Comparison of ENCODE assay signal across 19 cellular contexts in the genomic region with DNA sequence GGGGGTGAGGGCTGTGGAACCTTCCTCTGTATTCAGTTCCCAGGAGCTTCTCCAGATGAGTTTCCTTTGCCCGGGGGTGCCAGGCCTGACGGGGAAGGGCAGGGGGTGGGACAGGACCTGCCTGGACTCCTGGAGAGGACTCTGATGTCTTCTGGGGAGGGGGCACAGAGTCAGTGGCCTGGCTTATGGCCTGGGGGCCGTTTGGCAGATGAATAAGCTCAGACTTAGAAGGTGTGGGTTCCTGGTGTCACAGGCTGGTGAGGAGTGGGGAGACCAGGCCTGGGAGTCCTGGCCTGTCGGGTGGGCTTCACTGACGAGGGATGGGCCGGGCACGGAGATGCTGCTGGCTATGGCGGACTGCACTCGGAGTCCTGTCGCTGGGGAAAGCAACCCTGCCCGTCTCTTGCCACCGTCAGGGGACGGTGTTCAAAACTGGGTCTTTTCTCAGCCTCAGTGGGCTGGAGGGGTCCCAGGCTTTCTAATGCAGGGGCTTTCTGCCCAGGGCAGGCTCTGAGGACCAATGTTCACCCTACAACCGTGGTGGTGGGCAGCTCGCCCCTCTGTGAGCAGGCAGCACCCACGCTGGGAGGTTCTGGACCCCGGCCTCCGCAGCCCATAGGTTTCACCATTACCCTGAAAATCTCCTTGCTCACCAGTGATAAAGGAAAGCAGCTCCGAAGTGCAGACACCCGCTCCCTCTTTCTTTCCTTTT. TPM values are rescaled to one million over a fixed set of nuclear protein-coding genes. Genes with fewer than 3 reads are reported as not detected.
DNase-seq lines count a peak whose midpoint lies in the region; TF ChIP-seq lines count a peak whose summit lies in the region.
"Had no signal": no experiment of that assay in that cellular context is flagged by ENCODE, and none has a peak within 500 bp of the region (broad histone marks: within the 10 kb centered on the region; RNA-seq: fewer than 3 reads in every experiment).

No MANE protein-coding gene starts in this region.

- H3K27ac ChIP-seq in H9 (ENCODE audit: insufficient read length, low read depth, low read length), result no peak overlapping the region
- H3K27ac ChIP-seq in suprapubic skin, result peak overlapping the region; percentile 30
- H3K27ac ChIP-seq: KMS-11 had no signal

- DNase-seq in H9 (no peak), chondrocyte (ENCODE audit: low spot score) (peak; percentile 69), nephron progenitor cell (peak; percentile 3), suprapubic skin (ENCODE audit: low spot score in 2 of 2) (no peak), middle frontal gyrus (ENCODE audit: extremely low spot score, low spot score) (no peak), AML-193 (lab: John Stamatoyannopoulos, UW) (no peak), NAMALWA (ENCODE audit: low spot score) (no peak)
- DNase-seq in stimulated activated CD4-positive, alpha-beta T cell treated with anti-CD3 and anti-CD28 coated beads, Interleukin-4, amount 100 ng/mL, for 1 hour, result no peak
- DNase-seq: activated CD4-positive, alpha-beta T cell treated with anti-CD3 and anti-CD28 coated beads, Interleukin-2, amount 50 U/mL, for 4 hours; activated CD8-positive, alpha-beta memory T cell treated with anti-CD3 and anti-CD28 coated beads, Interleukin-2, amount 50 U/mL, for 48 hours; CD8-positive, alpha-beta memory T cell; cortex of kidney; DMS53; MV-4-11; NCI-H69; stimulated activated CD4-positive, alpha-beta T cell treated with anti-CD3 and anti-CD28 coated beads, Interleukin-12 subunit alpha, Interleukin-12 subunit beta, amount 100 ng/mL, for 4 hours had no signal

- no peak overlapping the region for H3K9ac ChIP-seq in H9 (ENCODE audit: extremely low read depth, insufficient read length, low read length)
- H3K9ac ChIP-seq: KMS-11 had no signal

- H3K79me1 ChIP-seq in H9 (ENCODE audit: insufficient read depth, low read depth, low read length, poor library complexity, severe bottlenecking), result no peaks in the 10 kb centered on the region

- H2BK120ac ChIP-seq in H9 (ENCODE audit: low read depth, low read length, poor library complexity, severe bottlenecking), result no peak overlapping the region

- peaks cover 7 to 17% of the 10 kb centered on the region in 2 experiments; a peak in 4 of 5 replicates for H3K9me3 Mint-ChIP-seq in H9
- no peaks in the 10 kb centered on the region for H3K9me3 Mint-ChIP-seq in chondrocyte (ENCODE audit: low read depth)
- H3K9me3 Mint-ChIP-seq in nephron progenitor cell, result peaks cover 6% of the 10 kb centered on the region

- TF ChIP-seq POLR2A in suprapubic skin (IDR thresholded peaks at IDR 0.05), result no peak

- no peak overlapping the region for H3K4me2 ChIP-seq in H9 (ENCODE audit: insufficient read depth, insufficient read length, low read length)
- H3K4me2 ChIP-seq: KMS-11 had no signal

- H4K8ac ChIP-seq in H9 (replicated peaks; ENCODE audit: insufficient read length, low read depth, low read length), result no peak overlapping the region

- H3K4me1 ChIP-seq in H9 (ENCODE audit: insufficient read depth, low read length), result no peaks in the 10 kb centered on the region
- H3K4me1 ChIP-seq in suprapubic skin, result peaks cover 44% of the 10 kb centered on the region
- H3K4me1 ChIP-seq: HAP-1 had no signal

- peak overlapping the region; percentile 56; the same call in 1 of the 2 replicates for H3K14ac ChIP-seq in H9 (ENCODE audit: insufficient read depth, low read length)

- H3K4me3 ChIP-seq in suprapubic skin, result no peak overlapping the region
- H3K4me3 ChIP-seq: HAP-1 had no signal

- no peak overlapping the region for H4K5ac ChIP-seq in H9 (ENCODE audit: insufficient read length, low read depth, low read length)

- no peak overlapping the region for H2AFZ ChIP-seq in H9 (ENCODE audit: low read length)

- H2BK15ac ChIP-seq in H9 (ENCODE audit: low read depth, low read length), result no peak overlapping the region

- H3K27me3 ChIP-seq in H9 (ENCODE audit: insufficient read depth, low read length) (no peaks in the 10 kb centered on the region), suprapubic skin (no peaks in the 10 kb centered on the region)

- H3K27ac Mint-ChIP-seq in H9 (no peak overlapping the region), chondrocyte (ENCODE audit: unreplicated experiment) (peak overlapping the region; percentile 12), nephron progenitor cell (no peak overlapping the region)
- H3K27ac Mint-ChIP-seq: CD8-positive, alpha-beta memory T cell; WTC11 had no signal

- H3K79me2 ChIP-seq in H9 (ENCODE audit: insufficient read depth, low read length), result no peaks in the 10 kb centered on the region

- no peak overlapping the region for H3K18ac ChIP-seq in H9 (ENCODE audit: insufficient read length, low read depth, low read length)

- H2BK12ac ChIP-seq in H9 (ENCODE audit: insufficient read length, low read depth, low read length), result no peak overlapping the region

- WGBS in H9 (ENCODE audit: extremely low coverage, insufficient read length, low lambda C conversion rate), result no CpG with 5 or more reads among the region's 20 CpGs
- WGBS in suprapubic skin, result 59% methylated on average over 11 of the region's 20 CpGs

- no peaks in the 10 kb centered on the region for H3K23me2 ChIP-seq in H9 (ENCODE audit: insufficient read length, low read depth, low read length, poor library complexity, severe bottlenecking)

- no peak overlapping the region for H3K4ac ChIP-seq in H9 (ENCODE audit: low read depth, low read length)

- no peak overlapping the region for H2AK5ac ChIP-seq in H9 (ENCODE audit: insufficient read length, low read length)

- H3K27me3 Mint-ChIP-seq in H9 (ENCODE audit: low read depth), result no peaks in the 10 kb centered on the region
- no peaks in the 10 kb centered on the region for H3K27me3 Mint-ChIP-seq in chondrocyte (ENCODE audit: low read depth)
- no peaks in the 10 kb centered on the region for H3K27me3 Mint-ChIP-seq in nephron progenitor cell (ENCODE audit: low read depth, poor library complexity)

- H3K36me3 Mint-ChIP-seq in H9 (ENCODE audit: insufficient read depth in 1 of 3, low read depth in 3 of 3), result peaks cover 2 to 21% (median 10%) of the 10 kb centered on the region in 3 experiments
- H3K36me3 Mint-ChIP-seq in chondrocyte (ENCODE audit: low read depth), result peaks cover 12% of the 10 kb centered on the region
- H3K36me3 Mint-ChIP-seq in nephron progenitor cell (ENCODE audit: low read depth), result peaks cover 11% of the 10 kb centered on the region

- no peak overlapping the region for H3K56ac ChIP-seq in H9 (ENCODE audit: insufficient read length, low read depth, low read length)

- no peak overlapping the region for H4K91ac ChIP-seq in H9 (ENCODE audit: insufficient read length, low read depth, low read length)

- no peaks in the 10 kb centered on the region for H4K20me1 ChIP-seq in H9 (ENCODE audit: control insufficient read depth, insufficient read depth, insufficient read length)

- peaks cover 4% of the 10 kb centered on the region for H3K9me3 ChIP-seq in H9 (ENCODE audit: control insufficient read depth, low read depth, low read length)
- H3K9me3 ChIP-seq in suprapubic skin, result no peaks in the 10 kb centered on the region
- H3K9me3 ChIP-seq: HAP-1 had no signal

- no peak overlapping the region for H2BK20ac ChIP-seq in H9 (ENCODE audit: low read depth, low read length, poor library complexity, severe bottlenecking)

- H3K4me3 Mint-ChIP-seq in H9, result no peak overlapping the region
- no peak overlapping the region for H3K4me3 Mint-ChIP-seq in chondrocyte (ENCODE audit: unreplicated experiment)
- H3K4me3 Mint-ChIP-seq in nephron progenitor cell, result no peak overlapping the region
- H3K4me3 Mint-ChIP-seq: CD8-positive, alpha-beta memory T cell; WTC11 had no signal

- no peak overlapping the region for H2BK5ac ChIP-seq in H9 (ENCODE audit: insufficient read length, low read length)

- TF ChIP-seq CTCF in H9 (conservative IDR thresholded peaks at IDR 0.05) (no peak), chondrocyte (IDR thresholded peaks at IDR 0.05) (no peak), nephron progenitor cell (IDR thresholded peaks at IDR 0.05) (no peak), suprapubic skin (IDR thresholded peaks at IDR 0.05) (no peak)

- H3K4me1 Mint-ChIP-seq in H9 (peaks cover 9 to 12% of the 10 kb centered on the region in 2 experiments; a peak in 3 of 4 replicates), chondrocyte (ENCODE audit: low read depth) (peaks cover 63% of the 10 kb centered on the region), nephron progenitor cell (peaks cover 14% of the 10 kb centered on the region)
- H3K4me1 Mint-ChIP-seq: CD8-positive, alpha-beta memory T cell had no signal

- no peak overlapping the region for H3K23ac ChIP-seq in H9 (ENCODE audit: insufficient read length, low read depth, low read length)

- H3K36me3 ChIP-seq in suprapubic skin, result no peaks in the 10 kb centered on the region
- H3K36me3 ChIP-seq: HAP-1 had no signal

- no peak overlapping the region for H3T11ph ChIP-seq in H9 (ENCODE audit: low read length)

- no peak for TF ChIP-seq EP300 in suprapubic skin (IDR thresholded peaks at IDR 0.05)

RNA-seq across cellular contexts. Expression of a gene that starts 16.2 kb away (rescaled TPM):
- 8.6 and 9.5 TPM in 2 replicates for total RNA-seq in H9 (2021)
- 2,235 to 2,410 TPM (median 2,315 TPM) in 3 replicates for total RNA-seq in chondrocyte
- total RNA-seq in suprapubic skin, result 10 to 100 TPM in 3 of 4 donors, 1 to 10 TPM in 1; 8.6 to 16.5 (median 15.4) TPM

Comparison
In these comparisons a context has a peak if more than half of its experiments do, and no peak if none do; other contexts are left out.
1. DNase-seq: peak in chondrocyte (single experiment) and nephron progenitor cell (single experiment); none in H9 (single experiment), suprapubic skin (0 of 2), stimulated activated CD4-positive, alpha-beta T cell treated with anti-CD3 and anti-CD28 coated beads, Interleukin-4, amount 100 ng/mL, for 1 hour (single experiment), middle frontal gyrus (single experiment), AML-193 (0 of 2) and NAMALWA (single experiment).
2. RNA of a gene that starts 16.2 kb away (total RNA-seq): 2,235 to 2,410 TPM in chondrocyte; 8.6 to 16.5 TPM in suprapubic skin and 8.6 to 9.5 TPM in H9; every median in the first group is over 100 times any median in the second.